In the genomic region with DNA sequence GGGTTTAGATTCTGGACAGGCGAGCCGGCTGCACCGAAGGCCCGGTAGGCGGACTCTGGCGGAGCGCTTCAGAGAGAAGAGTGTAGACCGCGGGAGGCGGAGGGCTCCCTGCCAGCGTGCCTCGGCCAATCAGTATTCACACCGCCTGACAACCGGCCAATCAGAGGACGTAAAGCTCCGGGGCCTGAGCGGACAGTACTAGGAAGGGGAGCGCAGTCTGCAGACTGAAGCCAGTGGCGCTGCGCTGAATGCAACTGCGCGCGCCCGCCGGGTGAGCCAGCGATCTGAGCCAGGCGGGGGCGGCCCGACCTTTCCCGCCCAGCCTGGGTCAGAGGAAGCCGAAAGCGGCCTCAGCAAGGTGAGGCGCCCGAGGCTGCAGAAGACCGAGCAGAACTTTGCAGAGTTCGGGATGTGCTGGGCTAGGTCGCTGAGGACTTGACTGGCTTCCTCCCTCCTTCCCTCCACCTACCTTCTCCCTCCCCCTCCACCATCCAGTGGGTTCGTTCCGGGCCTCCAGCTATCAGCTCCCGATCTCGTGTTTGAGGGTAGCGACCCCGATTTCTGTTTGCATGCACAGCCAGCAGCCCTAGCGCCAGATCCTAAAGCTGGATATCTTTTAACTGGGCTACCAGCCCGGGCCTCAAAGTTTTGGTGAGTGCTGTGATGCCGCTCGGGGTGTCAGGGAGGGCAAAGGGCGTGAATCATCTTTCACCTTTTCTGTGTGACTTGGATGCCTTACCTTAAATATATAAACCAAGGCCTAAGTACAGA, we compare ENCODE assay signal across 8 cellular contexts. TPM values are rescaled to one million over a fixed set of nuclear protein-coding genes. Genes with fewer than 3 reads are reported as not detected.
A peak's percentile ranks its signal among the peaks of the same experiment; 100 is the strongest.
DNase-seq lines count a peak whose midpoint lies in the region; ATAC-seq, FAIRE-seq and TF ChIP-seq lines count a peak whose summit lies in the region.

DMRT2 (plus strand) TSS at position 233 of the 771 bp plus-strand sequence. CDS start 1,257 bp downstream, outside the sequence.

- H3K27ac ChIP-seq in A549: no peak within 1 kb of the TSS

- intact Hi-C loops in activated B cell treated with CpG ODN at 0.5 μM for 24 hours (cut with micrococcal nuclease): no loop called here
- intact Hi-C loops in mucosa of descending colon (cut with DNase I, micrococcal nuclease): no loop called here

- H3K4me1 ChIP-seq in A549: peaks cover 3% of the 10 kb centered on the region; the same call in 2 of the 3 replicates
- peaks cover 42% of the 10 kb centered on the region for H3K4me1 ChIP-seq in mucosa of descending colon (ENCODE audit: low read depth)

- H3K27me3 Mint-ChIP-seq in activated B cell treated with CpG ODN at 0.5 μM for 24 hours (peaks cover 76% of the 10 kb centered on the region), type B pancreatic cell (peaks cover 92% of the 10 kb centered on the region)

- TF ChIP-seq RAD21 in A549 (conservative IDR thresholded peaks at IDR 0.05 in 1 of 2, IDR thresholded peaks at IDR 0.05 in 1 of 2): no peak

- H3K9me3 Mint-ChIP-seq in activated B cell treated with CpG ODN at 0.5 μM for 24 hours (peaks cover 9% of the 10 kb centered on the region), type B pancreatic cell (no peaks in the 10 kb centered on the region)

- peak within 1 kb of the TSS; percentile 44 for H3K4me3 Mint-ChIP-seq in activated B cell treated with CpG ODN at 0.5 μM for 24 hours
- peak within 1 kb of the TSS; percentile 85 for H3K4me3 Mint-ChIP-seq in type B pancreatic cell

- no peak for FAIRE-seq in A549 (lab: Jason Lieb, UNC)

- ATAC-seq in A549 (peak; percentile 92 to 96), GM18519 (IDR thresholded peaks at IDR 0.05; ENCODE audit: low FRiP score, unreplicated experiment) (peak; percentile 70), activated B cell treated with CpG ODN at 0.5 μM for 24 hours (ENCODE audit: low read depth) (peak; percentile 21), mucosa of descending colon (peak; percentile 91), GM19328 (IDR thresholded peaks at IDR 0.05; ENCODE audit: unreplicated experiment) (no peak)

- WGBS in A549 (ENCODE audit: missing lambda C conversion rate): 22% methylated on average over 46 of the region's 48 CpGs

- peak within 1 kb of the TSS; percentile 9; the same call in 1 of the 3 replicates for H3K4me3 ChIP-seq in A549
- no peak within 1 kb of the TSS for H3K4me3 ChIP-seq in mucosa of descending colon

- CTCF ChIA-PET in A549 (lab: Yijun Ruan, JAX): no interaction called here
- CTCF ChIA-PET in activated B cell treated with CpG ODN at 0.5 μM for 24 hours (lab: Charles Lee): no interaction called here

- H3K4me2 ChIP-seq in A549: peak within 1 kb of the TSS; percentile 71

- H3K27ac Mint-ChIP-seq in activated B cell treated with CpG ODN at 0.5 μM for 24 hours: no peak within 1 kb of the TSS
- H3K27ac Mint-ChIP-seq in type B pancreatic cell: peak within 1 kb of the TSS; percentile 82

- DNase-seq in A549 (ENCODE audit: low read depth in 1 of 2, low spot score in 1 of 2): peak; percentile 81 to 85
- DNase-seq in LHCN-M2 (ENCODE audit: low read depth): peak; percentile 56
- no peak for DNase-seq in activated B cell treated with CpG ODN at 0.5 μM for 24 hours
- peak; percentile 45 for DNase-seq in fibroblast of gingiva (ENCODE audit: low read depth)
- DNase-seq in mucosa of descending colon: peak; percentile 94 to 95 (median 95)
- peak; percentile 93 for DNase-seq in type B pancreatic cell (ENCODE audit: extremely low spot score, unreplicated experiment)

- no peak for TF ChIP-seq EP300 in A549 (IDR thresholded peaks at IDR 0.05)

- POLR2A ChIA-PET in A549 (lab: Yijun Ruan, JAX): no interaction called here
- POLR2A ChIA-PET in activated B cell treated with CpG ODN at 0.5 μM for 24 hours (lab: Charles Lee): no interaction called here

- TF ChIP-seq CTCF in A549 (IDR thresholded peaks at IDR 0.05) (no peak), activated B cell treated with CpG ODN at 0.5 μM for 24 hours (IDR thresholded peaks at IDR 0.05) (no peak), mucosa of descending colon (IDR thresholded peaks at IDR 0.05) (no peak), type B pancreatic cell (conservative IDR thresholded peaks at IDR 0.05) (no peak)

- peaks cover 2% of the 10 kb centered on the region for H3K36me3 Mint-ChIP-seq in activated B cell treated with CpG ODN at 0.5 μM for 24 hours (ENCODE audit: low read depth)
- peaks cover 10% of the 10 kb centered on the region for H3K36me3 Mint-ChIP-seq in type B pancreatic cell

- H3K9me3 ChIP-seq in A549: no peaks in the 10 kb centered on the region
- no peaks in the 10 kb centered on the region for H3K9me3 ChIP-seq in mucosa of descending colon

- no peaks in the 10 kb centered on the region for H3K36me3 ChIP-seq in mucosa of descending colon (ENCODE audit: low read depth)

- no peak for TF ChIP-seq POLR2A in A549 (IDR thresholded peaks at IDR 0.05; ENCODE audit: low read length)

- H3K4me1 Mint-ChIP-seq in activated B cell treated with CpG ODN at 0.5 μM for 24 hours (peaks cover 43% of the 10 kb centered on the region), type B pancreatic cell (ENCODE audit: unreplicated experiment) (peaks cover 38% of the 10 kb centered on the region)

TF ChIP-seq in A549, 52 proteins besides CTCF, POLR2A, EP300 and RAD21:
- no peak for TF ChIP-seq MAFK (IDR thresholded peaks at IDR 0.05; ENCODE audit: partially characterized antibody)
- TF ChIP-seq RFX5 (IDR thresholded peaks at IDR 0.05): 0 out of 2 replicates have a peak, but pooled peaks have one; percentile 26
- TF ChIP-seq CEBPB (IDR thresholded peaks at IDR 0.05): no peak
- TF ChIP-seq ZC3H11A (IDR thresholded peaks at IDR 0.05): no peak
- TF ChIP-seq CBX2 (IDR thresholded peaks at IDR 0.05; ENCODE audit: borderline replicate concordance, low read depth): no peak

RNA-seq across cellular contexts. Expression of gene DMRT2, which starts in this region (rescaled TPM):
- not detected in 2 replicates for polyA plus RNA-seq in A549 (2011; rRNA removed)
- polyA plus RNA-seq in A549 (2012; cell fraction: cytosol; rRNA removed): 0.05 TPM in 2 replicates
- polyA plus RNA-seq in A549 (2012; cell fraction: nucleus; rRNA removed): 0.01 and 0.06 TPM in 2 replicates
- polyA plus RNA-seq in A549 (2017; fragmentation: RNase III; extraction: RNeasy Plus Mini Kit Qiagen cat#74134 plus additional on column Dnase treatment): 0.06 TPM in 1 of 3 replicates, not detected in the others
- polyA minus RNA-seq in A549 (2011; rRNA and poly(A)+ RNA removed): not detected in 2 replicates
- 0.06 TPM in 1 of 2 replicates, not detected in the other for total RNA-seq in LHCN-M2 (2014; rRNA removed)
- not detected for polyA plus RNA-seq in LHCN-M2 (2012)
- not detected in 2 replicates for total RNA-seq in activated B cell treated with CpG ODN at 0.5 μM for 24 hours
- 10 to 100 TPM in 1 of 3 donors, 1 to 10 TPM in 2; 1.5 to 10.2 (median 3.1) TPM for total RNA-seq in mucosa of descending colon
- 11.4 and 18.8 TPM in 2 replicates for total RNA-seq in type B pancreatic cell (ENCODE audit: low replicate concordance)

Comparison
In these comparisons a context has a peak if more than half of its experiments do, and no peak if none do; other contexts are left out.
1. Peak in DNase-seq, ATAC-seq, H3K4me3 ChIP-seq and H3K4me2 ChIP-seq in A549; RNA of the gene not detected or under 1 TPM.
2. Peak in DNase-seq in LHCN-M2; RNA of the gene not detected or under 1 TPM.
3. Peak in ATAC-seq in activated B cell treated with CpG ODN at 0.5 μM for 24 hours; RNA of the gene not detected or under 1 TPM.